28 cellular contexts compared by ENCODE assay signal in the genomic region with DNA sequence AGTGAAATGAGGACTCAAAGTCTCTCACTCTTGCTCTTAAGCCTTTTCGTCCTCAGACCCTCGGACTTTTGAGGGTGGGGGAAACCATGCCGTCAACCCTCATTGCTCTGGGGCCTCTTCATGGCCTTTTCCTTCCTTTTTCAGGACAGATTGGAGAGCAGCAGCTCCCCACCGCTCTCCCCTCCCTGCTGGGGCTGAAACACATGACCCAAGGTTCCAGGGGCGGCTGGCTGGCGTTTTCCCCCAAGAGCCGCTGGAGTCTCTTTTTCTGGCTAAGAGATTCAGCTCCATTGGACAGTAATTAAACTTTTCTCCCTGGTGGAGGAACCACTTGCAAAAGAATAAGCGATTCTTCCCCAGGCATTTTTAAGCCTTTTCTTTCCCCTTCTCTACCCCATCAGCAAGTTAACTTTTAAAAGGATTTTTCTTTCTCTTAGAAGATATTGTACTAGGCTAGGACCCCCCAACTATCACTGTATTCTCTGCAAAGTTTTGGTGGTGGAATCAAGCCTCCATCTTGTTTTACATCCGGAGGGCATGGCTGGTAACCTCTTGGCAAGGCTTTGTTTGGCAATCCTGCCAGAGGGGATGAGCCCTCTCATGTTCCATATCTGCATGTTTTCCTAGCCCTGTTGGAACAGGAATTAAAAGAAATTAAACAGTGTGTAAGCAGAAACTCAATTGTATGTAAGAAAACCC.
DNase-seq lines count a peak whose midpoint lies in the region; ATAC-seq and TF ChIP-seq lines count a peak whose summit lies in the region.
"Had no signal": no experiment of that assay in that cellular context is flagged by ENCODE, and none has a peak within 500 bp of the region (broad histone marks: within the 10 kb centered on the region; RNA-seq: fewer than 3 reads in every experiment).

No MANE protein-coding gene starts in this region.

- DNase-seq in NCI-H2196 (lab: John Stamatoyannopoulos, UW; ENCODE audit: unreplicated experiment) (peak; percentile 16), NCI-H2196 treated with DMSO at 0.1 percent for 48 hours (lab: John Stamatoyannopoulos, UW; ENCODE audit: unreplicated experiment) (no peak), neural progenitor cell (ENCODE audit: low spot score) (no peak), vagina (ENCODE audit: extremely low spot score in 2 of 2) (no peak), AG20443 (ENCODE audit: low spot score) (no peak)
- DNase-seq: activated CD4-positive, alpha-beta T cell treated with anti-CD3 and anti-CD28 coated beads for 4 hours; activated naive CD4-positive, alpha-beta T cell treated with anti-CD3 and anti-CD28 coated beads, Interleukin-2, amount 50 U/mL, for 16 hours; anterior cingulate cortex; immature natural killer cell; left ventricle myocardium superior; mucosa of descending colon; NCI-H1436; NCI-H226; Peyer's patch; psoas muscle; SJCRH30; small intestine; stimulated activated CD4-positive, alpha-beta T cell treated with anti-CD3 and anti-CD28 coated beads, Interleukin-4, amount 100 ng/mL, for 1 hour; stimulated activated naive CD4-positive, alpha-beta T cell; T-helper 1 cell; thyroid gland had no signal

- H4K20me1 ChIP-seq in neural progenitor cell (ENCODE audit: low read depth), result no peaks in the 10 kb centered on the region
- H4K20me1 ChIP-seq: BLaER1 treated with 17β-estradiol and CSF1 and Interleukin-3, amounts not matched to agents 10 nM and 100 nM had no signal

- intact Hi-C loops in dendritic cell treated with granulocyte-macrophage colony-stimulating factor and Interleukin-4, amounts not matched to agents 40 ng/mL and 50 ng/mL, for 4 days (cut with micrococcal nuclease), result no loop called here
- intact Hi-C loops in vagina (cut with DNase I), result no loop called here

- no peaks in the 10 kb centered on the region for H3K36me3 Mint-ChIP-seq in dendritic cell treated with granulocyte-macrophage colony-stimulating factor and Interleukin-4, amounts not matched to agents 40 ng/mL and 50 ng/mL, for 4 days (ENCODE audit: low read depth)
- H3K36me3 Mint-ChIP-seq in neural progenitor cell, result no peaks in the 10 kb centered on the region
- H3K36me3 Mint-ChIP-seq: immature natural killer cell had no signal

- no peaks in the 10 kb centered on the region for H3K79me2 ChIP-seq in neural progenitor cell (ENCODE audit: low read depth)

- H3K9ac ChIP-seq in neural progenitor cell, result no peak overlapping the region
- H3K9ac ChIP-seq: BLaER1 treated with 17β-estradiol and CSF1 and Interleukin-3, amounts not matched to agents 10 nM and 100 nM had no signal

- H3K4me1 Mint-ChIP-seq in dendritic cell treated with granulocyte-macrophage colony-stimulating factor and Interleukin-4, amounts not matched to agents 40 ng/mL and 50 ng/mL, for 4 days (ENCODE audit: low read depth), result peaks cover 48% of the 10 kb centered on the region
- peaks cover 3% of the 10 kb centered on the region for H3K4me1 Mint-ChIP-seq in neural progenitor cell
- H3K4me1 Mint-ChIP-seq: immature natural killer cell, neural crest cell had no signal

- H3F3A ChIP-seq in neural progenitor cell (ENCODE audit: low read depth), result no peaks in the 10 kb centered on the region

- H3K27ac ChIP-seq in neural progenitor cell (no peak overlapping the region), vagina (peak overlapping the region; percentile 36)
- H3K27ac ChIP-seq: BLaER1 treated with 17β-estradiol and CSF1 and Interleukin-3, amounts not matched to agents 10 nM and 100 nM; HL-60; Peyer's patch; psoas muscle; SJCRH30; thyroid gland had no signal

- H3K36me3 ChIP-seq in neural progenitor cell (no peaks in the 10 kb centered on the region), vagina (no peaks in the 10 kb centered on the region)
- H3K36me3 ChIP-seq: Peyer's patch, SJCRH30, thyroid gland had no signal

- no peak overlapping the region for H3K4me2 ChIP-seq in neural progenitor cell

- peak overlapping the region; percentile 2 for H2AFZ ChIP-seq in neural progenitor cell (replicated peaks)

- H3K27me3 Mint-ChIP-seq in dendritic cell treated with granulocyte-macrophage colony-stimulating factor and Interleukin-4, amounts not matched to agents 40 ng/mL and 50 ng/mL, for 4 days, result peaks cover 2% of the 10 kb centered on the region
- peaks cover 2% of the 10 kb centered on the region for H3K27me3 Mint-ChIP-seq in neural progenitor cell (ENCODE audit: insufficient read depth, low read depth)

- H3K27me3 ChIP-seq in neural progenitor cell (no peaks in the 10 kb centered on the region), vagina (no peaks in the 10 kb centered on the region)
- H3K27me3 ChIP-seq: BLaER1 treated with 17β-estradiol and CSF1 and Interleukin-3, amounts not matched to agents 10 nM and 100 nM; Peyer's patch; SJCRH30; thyroid gland had no signal

- TF ChIP-seq POLR2A in vagina (IDR thresholded peaks at IDR 0.05), result no peak

- H3K4me1 ChIP-seq in neural progenitor cell (no peaks in the 10 kb centered on the region), vagina (peaks cover 13% of the 10 kb centered on the region)
- H3K4me1 ChIP-seq: Peyer's patch, psoas muscle, SJCRH30 had no signal

- no peak overlapping the region for H3K4me3 ChIP-seq in neural progenitor cell
- no peak overlapping the region for H3K4me3 ChIP-seq in vagina
- H3K4me3 ChIP-seq: BLaER1 treated with 17β-estradiol and CSF1 and Interleukin-3, amounts not matched to agents 10 nM and 100 nM; mucosa of descending colon; Peyer's patch; psoas muscle; SJCRH30; thyroid gland had no signal

- TF ChIP-seq CTCF in neural progenitor cell (IDR thresholded peaks at IDR 0.05) (no peak), vagina (IDR thresholded peaks at IDR 0.05) (no peak)

- no peaks in the 10 kb centered on the region for H3K9me3 Mint-ChIP-seq in dendritic cell treated with granulocyte-macrophage colony-stimulating factor and Interleukin-4, amounts not matched to agents 40 ng/mL and 50 ng/mL, for 4 days
- no peaks in the 10 kb centered on the region for H3K9me3 Mint-ChIP-seq in neural progenitor cell
- H3K9me3 Mint-ChIP-seq: immature natural killer cell had no signal

- peak overlapping the region; percentile 87 for H3K27ac Mint-ChIP-seq in dendritic cell treated with granulocyte-macrophage colony-stimulating factor and Interleukin-4, amounts not matched to agents 40 ng/mL and 50 ng/mL, for 4 days
- H3K27ac Mint-ChIP-seq in neural progenitor cell, result no peak overlapping the region
- H3K27ac Mint-ChIP-seq: immature natural killer cell had no signal

- H3K9me3 ChIP-seq in neural progenitor cell (ENCODE audit: low read depth), result no peaks in the 10 kb centered on the region
- no peaks in the 10 kb centered on the region for H3K9me3 ChIP-seq in vagina
- H3K9me3 ChIP-seq: psoas muscle, SJCRH30, thyroid gland had no signal

- no peak for ATAC-seq in activated CD4-positive, CD25-positive, alpha-beta regulatory T cell treated with anti-CD3 and anti-CD28 coated beads, Interleukin-2, amount 50 U/mL, for 24 hours
- no peak for ATAC-seq in HG03342 (IDR thresholded peaks at IDR 0.05; ENCODE audit: unreplicated experiment)
- ATAC-seq: HepG2, left ventricle myocardium superior, mucosa of descending colon, psoas muscle had no signal

- H3K4me3 Mint-ChIP-seq in dendritic cell treated with granulocyte-macrophage colony-stimulating factor and Interleukin-4, amounts not matched to agents 40 ng/mL and 50 ng/mL, for 4 days, result peak overlapping the region; percentile 39
- H3K4me3 Mint-ChIP-seq in neural progenitor cell, result no peak overlapping the region
- H3K4me3 Mint-ChIP-seq: immature natural killer cell, neural crest cell had no signal
